1 cellular context compared by ENCODE assay signal in the genomic region with DNA sequence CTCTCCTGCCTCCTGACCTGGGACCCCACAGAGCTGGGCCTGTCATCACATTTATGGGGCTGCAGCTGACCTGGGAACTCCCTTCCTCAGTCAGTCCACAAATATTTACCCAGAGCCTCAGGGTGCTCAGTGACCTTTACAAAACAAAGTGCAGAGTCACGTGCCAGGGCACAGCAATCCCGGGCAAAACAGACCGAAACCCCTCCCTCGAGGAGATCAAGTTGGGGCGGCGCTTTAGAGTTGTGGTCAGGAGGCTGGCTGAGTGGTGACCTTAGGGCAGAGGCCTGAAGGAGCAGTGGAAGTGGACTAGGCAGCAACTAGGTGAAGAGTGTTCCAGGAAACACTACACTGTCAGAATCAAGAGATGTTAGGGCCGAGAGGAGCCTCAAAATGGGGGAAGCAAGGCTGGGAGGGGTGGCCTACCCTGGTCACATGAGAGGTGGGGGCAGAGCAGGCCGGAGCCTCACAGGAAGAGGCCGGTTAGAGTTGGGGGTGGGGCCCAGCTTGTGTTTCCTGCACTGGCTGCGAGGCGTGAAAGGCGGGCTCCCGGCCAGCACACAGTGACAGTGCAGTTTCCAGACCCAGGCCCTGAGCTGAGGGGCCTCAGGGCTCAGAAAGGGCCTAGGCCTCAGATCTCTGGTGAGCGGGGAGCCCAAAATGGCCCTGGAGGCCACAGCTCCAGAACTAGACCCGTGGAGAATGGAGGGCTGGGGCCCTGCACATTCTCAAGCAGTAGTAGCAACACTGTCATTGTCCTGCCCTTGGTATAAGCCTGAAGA.
A peak's percentile ranks its signal among the peaks of the same experiment; 100 is the strongest.
TF ChIP-seq lines count a peak whose summit lies in the region.

No MANE protein-coding gene starts in this region.

TF ChIP-seq in HEK293, 187 proteins besides CTCF, POLR2A, EP300 and RAD21 (continued from another document and continues in another):
- TF ChIP-seq, protein P1, sequence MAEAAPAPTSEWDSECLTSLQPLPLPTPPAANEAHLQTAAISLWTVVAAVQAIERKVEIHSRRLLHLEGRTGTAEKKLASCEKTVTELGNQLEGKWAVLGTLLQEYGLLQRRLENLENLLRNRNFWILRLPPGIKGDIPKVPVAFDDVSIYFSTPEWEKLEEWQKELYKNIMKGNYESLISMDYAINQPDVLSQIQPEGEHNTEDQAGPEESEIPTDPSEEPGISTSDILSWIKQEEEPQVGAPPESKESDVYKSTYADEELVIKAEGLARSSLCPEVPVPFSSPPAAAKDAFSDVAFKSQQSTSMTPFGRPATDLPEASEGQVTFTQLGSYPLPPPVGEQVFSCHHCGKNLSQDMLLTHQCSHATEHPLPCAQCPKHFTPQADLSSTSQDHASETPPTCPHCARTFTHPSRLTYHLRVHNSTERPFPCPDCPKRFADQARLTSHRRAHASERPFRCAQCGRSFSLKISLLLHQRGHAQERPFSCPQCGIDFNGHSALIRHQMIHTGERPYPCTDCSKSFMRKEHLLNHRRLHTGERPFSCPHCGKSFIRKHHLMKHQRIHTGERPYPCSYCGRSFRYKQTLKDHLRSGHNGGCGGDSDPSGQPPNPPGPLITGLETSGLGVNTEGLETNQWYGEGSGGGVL (tag by site-specific recombination; IDR thresholded peaks at IDR 0.05), result peak; percentile 84
- TF ChIP-seq FEZF1 (tag by site-specific recombination; IDR thresholded peaks at IDR 0.05), result peak; percentile 34; the same call in 1 of the 2 replicates
- peak; percentile 69 for TF ChIP-seq GLIS1 (tag by site-specific recombination; IDR thresholded peaks at IDR 0.05)
- no peak; the same call in 1 of the 2 replicates for TF ChIP-seq GLI2 (tag by site-specific recombination; IDR thresholded peaks at IDR 0.05; ENCODE audit: borderline replicate concordance, low read depth)
- no peak for TF ChIP-seq ZNF548 (tag by site-specific recombination; IDR thresholded peaks at IDR 0.05)
- TF ChIP-seq MEIS1 (CRISPR knock-in tag; IDR thresholded peaks at IDR 0.05; ENCODE audit: borderline replicate concordance), result no peak
- no peak; the same call in 1 of the 2 replicates for TF ChIP-seq ZNF394 (tag by site-specific recombination; IDR thresholded peaks at IDR 0.05; ENCODE audit: borderline replicate concordance)
- TF ChIP-seq SP3 (tag by site-specific recombination; IDR thresholded peaks at IDR 0.05), result peak; percentile 73; the same call in 1 of the 2 replicates
- TF ChIP-seq, protein P2, sequence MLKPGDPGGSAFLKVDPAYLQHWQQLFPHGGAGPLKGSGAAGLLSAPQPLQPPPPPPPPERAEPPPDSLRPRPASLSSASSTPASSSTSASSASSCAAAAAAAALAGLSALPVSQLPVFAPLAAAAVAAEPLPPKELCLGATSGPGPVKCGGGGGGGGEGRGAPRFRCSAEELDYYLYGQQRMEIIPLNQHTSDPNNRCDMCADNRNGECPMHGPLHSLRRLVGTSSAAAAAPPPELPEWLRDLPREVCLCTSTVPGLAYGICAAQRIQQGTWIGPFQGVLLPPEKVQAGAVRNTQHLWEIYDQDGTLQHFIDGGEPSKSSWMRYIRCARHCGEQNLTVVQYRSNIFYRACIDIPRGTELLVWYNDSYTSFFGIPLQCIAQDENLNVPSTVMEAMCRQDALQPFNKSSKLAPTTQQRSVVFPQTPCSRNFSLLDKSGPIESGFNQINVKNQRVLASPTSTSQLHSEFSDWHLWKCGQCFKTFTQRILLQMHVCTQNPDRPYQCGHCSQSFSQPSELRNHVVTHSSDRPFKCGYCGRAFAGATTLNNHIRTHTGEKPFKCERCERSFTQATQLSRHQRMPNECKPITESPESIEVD (tag by site-specific recombination; IDR thresholded peaks at IDR 0.05), result no peak
- TF ChIP-seq ZNF837 (tag by site-specific recombination; IDR thresholded peaks at IDR 0.05), result no peak
- no peak for TF ChIP-seq RBAK (tag by site-specific recombination; IDR thresholded peaks at IDR 0.05)
- no peak for TF ChIP-seq GFI1B (tag by site-specific recombination; IDR thresholded peaks at IDR 0.05)
- TF ChIP-seq ZNF138 (tag by site-specific recombination; IDR thresholded peaks at IDR 0.05; ENCODE audit: borderline replicate concordance), result no peak
- TF ChIP-seq ZNF544 (tag by site-specific recombination; IDR thresholded peaks at IDR 0.05), result no peak
- TF ChIP-seq, protein P3, sequence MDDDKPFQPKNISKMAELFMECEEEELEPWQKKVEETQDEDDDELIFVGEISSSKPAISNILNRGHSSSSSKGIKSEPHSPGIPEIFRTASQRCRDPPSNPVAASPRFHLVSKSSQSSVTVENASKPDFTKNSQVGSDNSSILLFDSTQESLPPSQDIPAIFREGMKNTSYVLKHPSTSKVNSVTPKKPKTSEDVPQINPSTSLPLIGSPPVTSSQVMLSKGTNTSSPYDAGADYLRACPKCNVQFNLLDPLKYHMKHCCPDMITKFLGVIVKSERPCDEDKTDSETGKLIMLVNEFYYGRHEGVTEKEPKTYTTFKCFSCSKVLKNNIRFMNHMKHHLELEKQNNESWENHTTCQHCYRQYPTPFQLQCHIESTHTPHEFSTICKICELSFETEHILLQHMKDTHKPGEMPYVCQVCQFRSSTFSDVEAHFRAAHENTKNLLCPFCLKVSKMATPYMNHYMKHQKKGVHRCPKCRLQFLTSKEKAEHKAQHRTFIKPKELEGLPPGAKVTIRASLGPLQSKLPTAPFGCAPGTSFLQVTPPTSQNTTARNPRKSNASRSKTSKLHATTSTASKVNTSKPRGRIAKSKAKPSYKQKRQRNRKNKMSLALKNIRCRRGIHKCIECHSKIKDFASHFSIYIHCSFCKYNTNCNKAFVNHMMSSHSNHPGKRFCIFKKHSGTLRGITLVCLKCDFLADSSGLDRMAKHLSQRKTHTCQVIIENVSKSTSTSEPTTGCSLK (tag by site-specific recombination; IDR thresholded peaks at IDR 0.05), result no peak
- TF ChIP-seq, protein P4, sequence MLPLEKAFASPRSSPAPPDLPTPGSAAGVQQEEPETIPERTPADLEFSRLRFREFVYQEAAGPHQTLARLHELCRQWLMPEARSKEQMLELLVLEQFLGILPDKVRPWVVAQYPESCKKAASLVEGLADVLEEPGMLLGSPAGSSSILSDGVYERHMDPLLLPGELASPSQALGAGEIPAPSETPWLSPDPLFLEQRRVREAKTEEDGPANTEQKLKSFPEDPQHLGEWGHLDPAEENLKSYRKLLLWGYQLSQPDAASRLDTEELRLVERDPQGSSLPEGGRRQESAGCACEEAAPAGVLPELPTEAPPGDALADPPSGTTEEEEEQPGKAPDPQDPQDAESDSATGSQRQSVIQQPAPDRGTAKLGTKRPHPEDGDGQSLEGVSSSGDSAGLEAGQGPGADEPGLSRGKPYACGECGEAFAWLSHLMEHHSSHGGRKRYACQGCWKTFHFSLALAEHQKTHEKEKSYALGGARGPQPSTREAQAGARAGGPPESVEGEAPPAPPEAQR (tag by site-specific recombination; IDR thresholded peaks at IDR 0.05), result no peak
- TF ChIP-seq, protein P5, sequence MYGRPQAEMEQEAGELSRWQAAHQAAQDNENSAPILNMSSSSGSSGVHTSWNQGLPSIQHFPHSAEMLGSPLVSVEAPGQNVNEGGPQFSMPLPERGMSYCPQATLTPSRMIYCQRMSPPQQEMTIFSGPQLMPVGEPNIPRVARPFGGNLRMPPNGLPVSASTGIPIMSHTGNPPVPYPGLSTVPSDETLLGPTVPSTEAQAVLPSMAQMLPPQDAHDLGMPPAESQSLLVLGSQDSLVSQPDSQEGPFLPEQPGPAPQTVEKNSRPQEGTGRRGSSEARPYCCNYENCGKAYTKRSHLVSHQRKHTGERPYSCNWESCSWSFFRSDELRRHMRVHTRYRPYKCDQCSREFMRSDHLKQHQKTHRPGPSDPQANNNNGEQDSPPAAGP (tag by site-specific recombination; IDR thresholded peaks at IDR 0.05), result peak; percentile 88
- no peak for TF ChIP-seq ZNF24 (tag by site-specific recombination; IDR thresholded peaks at IDR 0.05)
- TF ChIP-seq ZNF174 (tag by site-specific recombination; IDR thresholded peaks at IDR 0.05), result no peak
- TF ChIP-seq SP2 (tag by site-specific recombination; IDR thresholded peaks at IDR 0.05), result peak; percentile 85
- TF ChIP-seq ZNF221 (tag by site-specific recombination; IDR thresholded peaks at IDR 0.05; ENCODE audit: borderline replicate concordance), result no peak
- no peak for TF ChIP-seq BCL11B (tag by site-specific recombination; IDR thresholded peaks at IDR 0.05; ENCODE audit: low read depth)
- TF ChIP-seq ZNF19 (tag by site-specific recombination; IDR thresholded peaks at IDR 0.05; ENCODE audit: low read depth), result no peak
- TF ChIP-seq ZEB2 (tag by site-specific recombination; IDR thresholded peaks at IDR 0.05), result no peak; the same call in 1 of the 2 replicates
- TF ChIP-seq, protein P6, sequence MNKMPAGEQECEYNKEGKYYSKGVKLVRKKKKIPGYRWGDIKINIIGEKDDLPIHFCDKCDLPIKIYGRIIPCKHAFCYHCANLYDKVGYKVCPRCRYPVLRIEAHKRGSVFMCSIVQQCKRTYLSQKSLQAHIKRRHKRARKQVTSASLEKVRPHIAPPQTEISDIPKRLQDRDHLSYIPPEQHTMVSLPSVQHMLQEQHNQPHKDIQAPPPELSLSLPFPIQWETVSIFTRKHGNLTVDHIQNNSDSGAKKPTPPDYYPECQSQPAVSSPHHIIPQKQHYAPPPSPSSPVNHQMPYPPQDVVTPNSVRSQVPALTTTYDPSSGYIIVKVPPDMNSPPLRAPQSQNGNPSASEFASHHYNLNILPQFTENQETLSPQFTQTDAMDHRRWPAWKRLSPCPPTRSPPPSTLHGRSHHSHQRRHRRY (tag by site-specific recombination; IDR thresholded peaks at IDR 0.05), result no peak
- TF ChIP-seq ZNF76 (tag by site-specific recombination; IDR thresholded peaks at IDR 0.05; ENCODE audit: borderline replicate concordance, low read depth), result no peak; the same call in 1 of the 2 replicates
- TF ChIP-seq ZBTB7A (tag by site-specific recombination; IDR thresholded peaks at IDR 0.05; ENCODE audit: low read depth), result no peak
- TF ChIP-seq ZNF621 (tag by site-specific recombination; IDR thresholded peaks at IDR 0.05), result no peak
- TF ChIP-seq TCF7L2 (IDR thresholded peaks at IDR 0.05; ENCODE audit: borderline replicate concordance, low read depth, low read length), result 0 out of 2 replicates have a peak, but pooled peaks have one; percentile 21
- TF ChIP-seq PRDM1 (tag by site-specific recombination; IDR thresholded peaks at IDR 0.05), result no peak
- TF ChIP-seq, protein P7, sequence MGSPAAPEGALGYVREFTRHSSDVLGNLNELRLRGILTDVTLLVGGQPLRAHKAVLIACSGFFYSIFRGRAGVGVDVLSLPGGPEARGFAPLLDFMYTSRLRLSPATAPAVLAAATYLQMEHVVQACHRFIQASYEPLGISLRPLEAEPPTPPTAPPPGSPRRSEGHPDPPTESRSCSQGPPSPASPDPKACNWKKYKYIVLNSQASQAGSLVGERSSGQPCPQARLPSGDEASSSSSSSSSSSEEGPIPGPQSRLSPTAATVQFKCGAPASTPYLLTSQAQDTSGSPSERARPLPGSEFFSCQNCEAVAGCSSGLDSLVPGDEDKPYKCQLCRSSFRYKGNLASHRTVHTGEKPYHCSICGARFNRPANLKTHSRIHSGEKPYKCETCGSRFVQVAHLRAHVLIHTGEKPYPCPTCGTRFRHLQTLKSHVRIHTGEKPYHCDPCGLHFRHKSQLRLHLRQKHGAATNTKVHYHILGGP (tag by site-specific recombination; IDR thresholded peaks at IDR 0.05), result no peak
- TF ChIP-seq, protein P8, sequence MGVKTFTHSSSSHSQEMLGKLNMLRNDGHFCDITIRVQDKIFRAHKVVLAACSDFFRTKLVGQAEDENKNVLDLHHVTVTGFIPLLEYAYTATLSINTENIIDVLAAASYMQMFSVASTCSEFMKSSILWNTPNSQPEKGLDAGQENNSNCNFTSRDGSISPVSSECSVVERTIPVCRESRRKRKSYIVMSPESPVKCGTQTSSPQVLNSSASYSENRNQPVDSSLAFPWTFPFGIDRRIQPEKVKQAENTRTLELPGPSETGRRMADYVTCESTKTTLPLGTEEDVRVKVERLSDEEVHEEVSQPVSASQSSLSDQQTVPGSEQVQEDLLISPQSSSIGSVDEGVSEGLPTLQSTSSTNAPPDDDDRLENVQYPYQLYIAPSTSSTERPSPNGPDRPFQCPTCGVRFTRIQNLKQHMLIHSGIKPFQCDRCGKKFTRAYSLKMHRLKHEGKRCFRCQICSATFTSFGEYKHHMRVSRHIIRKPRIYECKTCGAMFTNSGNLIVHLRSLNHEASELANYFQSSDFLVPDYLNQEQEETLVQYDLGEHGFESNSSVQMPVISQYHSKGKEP (tag by site-specific recombination; IDR thresholded peaks at IDR 0.05), result peak; percentile 82
- peak; percentile 27; the same call in 1 of the 2 replicates for TF ChIP-seq ZNF623 (tag by site-specific recombination; IDR thresholded peaks at IDR 0.05)
- TF ChIP-seq, protein P9, sequence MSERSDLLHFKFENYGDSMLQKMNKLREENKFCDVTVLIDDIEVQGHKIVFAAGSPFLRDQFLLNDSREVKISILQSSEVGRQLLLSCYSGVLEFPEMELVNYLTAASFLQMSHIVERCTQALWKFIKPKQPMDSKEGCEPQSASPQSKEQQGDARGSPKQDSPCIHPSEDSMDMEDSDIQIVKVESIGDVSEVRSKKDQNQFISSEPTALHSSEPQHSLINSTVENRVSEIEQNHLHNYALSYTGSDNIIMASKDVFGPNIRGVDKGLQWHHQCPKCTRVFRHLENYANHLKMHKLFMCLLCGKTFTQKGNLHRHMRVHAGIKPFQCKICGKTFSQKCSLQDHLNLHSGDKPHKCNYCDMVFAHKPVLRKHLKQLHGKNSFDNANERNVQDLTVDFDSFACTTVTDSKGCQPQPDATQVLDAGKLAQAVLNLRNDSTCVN (tag by site-specific recombination; optimal IDR thresholded peaks at IDR 0.05), result no peak
- peak; percentile 80 for TF ChIP-seq BCL11A (tag by site-specific recombination; IDR thresholded peaks at IDR 0.05; ENCODE audit: low read depth)
- TF ChIP-seq ZXDB (tag by site-specific recombination; IDR thresholded peaks at IDR 0.05), result peak; percentile 87
